In the genomic region with DNA sequence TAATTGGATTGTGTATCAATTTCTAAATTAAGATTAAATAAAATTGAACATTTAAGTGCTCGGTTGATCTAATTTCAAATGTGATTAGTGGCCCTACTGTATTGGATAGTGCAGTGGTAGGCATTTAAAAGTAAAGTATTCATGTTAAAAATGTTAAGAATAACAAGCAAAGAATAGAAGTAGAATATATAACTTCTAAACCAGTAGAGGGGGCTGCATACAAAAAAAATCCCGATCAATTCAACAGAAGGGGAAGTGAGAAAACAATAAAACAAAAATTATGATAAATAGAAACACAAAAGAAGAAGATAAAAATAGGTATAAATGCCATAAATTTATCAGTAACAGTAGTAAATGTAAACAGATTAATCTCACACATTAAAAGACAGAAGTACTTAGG, we compare ENCODE assay signal across 13 cellular contexts. TPM values are rescaled to one million over a fixed set of nuclear protein-coding genes. Genes with fewer than 3 reads are reported as not detected.
DNase-seq lines count a peak whose midpoint lies in the region; ATAC-seq and TF ChIP-seq lines count a peak whose summit lies in the region.
"Had no signal": no experiment of that assay in that cellular context is flagged by ENCODE, and none has a peak within 500 bp of the region (broad histone marks: within the 10 kb centered on the region; RNA-seq: fewer than 3 reads in every experiment).

No MANE protein-coding gene starts in this region.

- H3K36me3 ChIP-seq in SU-DHL-6 (ENCODE audit: low read length): no peaks in the 10 kb centered on the region
- no peaks in the 10 kb centered on the region for H3K36me3 ChIP-seq in lower lobe of right lung

- H3K79me2 ChIP-seq in SU-DHL-6 (ENCODE audit: insufficient read depth, low read length): no peaks in the 10 kb centered on the region

- H3K27me3 ChIP-seq in SU-DHL-6 (ENCODE audit: low read length) (no peaks in the 10 kb centered on the region), lower lobe of right lung (ENCODE audit: low read depth) (no peaks in the 10 kb centered on the region)

- no peaks in the 10 kb centered on the region for H3K9me2 ChIP-seq in SU-DHL-6 (replicated peaks; ENCODE audit: insufficient read depth, low read length)

- H4K20me1 ChIP-seq in SU-DHL-6 (ENCODE audit: low read depth, low read length): no peaks in the 10 kb centered on the region

- peak; percentile 31 for DNase-seq in ELR (ENCODE audit: low read depth)
- DNase-seq in HuH-7 (ENCODE audit: low spot score): peak; percentile 19
- no peak for DNase-seq in lower lobe of right lung
- DNase-seq in C1 segment of cervical spinal cord (lab: John Stamatoyannopoulos, UW): no peak
- no peak for DNase-seq in AG08396 (ENCODE audit: low spot score)
- DNase-seq: amniotic stem cell, NCI-H187 treated with DMSO at 0.1 percent for 48 hours had no signal

- no peak overlapping the region for H3K9ac ChIP-seq in SU-DHL-6 (ENCODE audit: low read length)

- H2AFZ ChIP-seq in SU-DHL-6 (ENCODE audit: low read depth, low read length, severe bottlenecking): no peak overlapping the region

- peaks cover 17% of the 10 kb centered on the region for H3K4me1 ChIP-seq in lower lobe of right lung

- H3K27ac ChIP-seq in SU-DHL-6 (ENCODE audit: low read depth, low read length): 0 out of 2 replicates have a peak overlapping the region, but pooled peaks have one; percentile 13
- no peak overlapping the region for H3K27ac ChIP-seq in lower lobe of right lung

- H3F3A ChIP-seq in SU-DHL-6 (ENCODE audit: insufficient read depth): peaks cover 24% of the 10 kb centered on the region; the same call in 1 of the 2 replicates

- TF ChIP-seq CTCF in SU-DHL-6 (IDR thresholded peaks at IDR 0.05; ENCODE audit: insufficient read depth, low read length, poor library complexity, severe bottlenecking): peak; percentile 49
- peak; percentile 12 for TF ChIP-seq CTCF in lower lobe of right lung (IDR thresholded peaks at IDR 0.05)

- peak overlapping the region; percentile 34 for H3K4me2 ChIP-seq in SU-DHL-6 (ENCODE audit: low read depth, low read length, poor library complexity, severe bottlenecking)

- intact Hi-C loops in lower lobe of right lung (cut with DNase I): no loop called here

- no peak for ATAC-seq in lower lobe of right lung
- no peak for ATAC-seq in HG03039 (IDR thresholded peaks at IDR 0.05; ENCODE audit: unreplicated experiment)
- no peak for ATAC-seq in HG03457 (IDR thresholded peaks at IDR 0.05; ENCODE audit: unreplicated experiment)
- ATAC-seq: stimulated activated effector memory CD8-positive, alpha-beta T cell treated with anti-CD3 and anti-CD28 coated beads, Interleukin-12 subunit alpha, Interleukin-12 subunit beta, amount 100 ng/mL, for 72 hours; WTC11 had no signal

- H3K9me3 ChIP-seq in SU-DHL-6 (ENCODE audit: insufficient read depth, low read length) (no peaks in the 10 kb centered on the region), lower lobe of right lung (no peaks in the 10 kb centered on the region)

- no peak overlapping the region for H3K4me3 ChIP-seq in SU-DHL-6 (ENCODE audit: insufficient read depth, low read length, poor library complexity, severe bottlenecking)
- no peak overlapping the region for H3K4me3 ChIP-seq in lower lobe of right lung

RNA-seq across cellular contexts. Expression of a gene that starts 24.9 kb away (rescaled TPM):
- 44.4 TPM for total RNA-seq in lower lobe of right lung
- total RNA-seq: renal cortical epithelial cell had no signal

RNA-seq across cellular contexts. Expression of a gene that starts 54.9 kb away (rescaled TPM):
- 9.6 TPM for total RNA-seq in lower lobe of right lung

Comparison
In these comparisons a context has a peak if more than half of its experiments do, and no peak if none do; other contexts are left out.
1. DNase-seq: peak in ELR (single experiment) and HuH-7 (single experiment); none in lower lobe of right lung (single experiment), C1 segment of cervical spinal cord (0 of 14) and AG08396 (single experiment).